1 cellular context compared by ENCODE assay signal in genomic region chrX:114058988-114059418, GRCh38.
TF ChIP-seq lines count a peak whose summit lies in the region.

No MANE protein-coding gene starts in this region.

TF ChIP-seq in K562, 482 proteins besides CTCF, POLR2A, EP300 and RAD21 (continued from another document and continues in another):
- TF ChIP-seq ZNF146 (CRISPR knock-in tag; IDR thresholded peaks at IDR 0.05; ENCODE audit: unreplicated experiment) (no peak), ZBTB34 (CRISPR knock-in tag; IDR thresholded peaks at IDR 0.05) (no peak), ZNF41 (CRISPR knock-in tag; conservative IDR thresholded peaks at IDR 0.05) (no peak), NELFE (IDR thresholded peaks at IDR 0.05; ENCODE audit: insufficient read depth, insufficient read length) (no peak), RBFOX2 (IDR thresholded peaks at IDR 0.05; ENCODE audit: low read depth, low read length) (no peak), KLF16 (IDR thresholded peaks at IDR 0.05) (peak; percentile 78; the same call in 1 of the 2 replicates), LCOR (CRISPR knock-in tag; IDR thresholded peaks at IDR 0.05) (0 out of 2 replicates have a peak, but pooled peaks have one; percentile 63), ZBTB26 (CRISPR knock-in tag; IDR thresholded peaks at IDR 0.05) (no peak), ID3 (CRISPR knock-in tag; IDR thresholded peaks at IDR 0.05) (no peak), ID3 (tag; IDR thresholded peaks at IDR 0.05) (no peak), ATF7 (IDR thresholded peaks at IDR 0.05) (peak; percentile 52; the same call in 1 of the 2 replicates), ZKSCAN1 (IDR thresholded peaks at IDR 0.05; ENCODE audit: low read depth, low read length) (no peak), TGIF2 (CRISPR knock-in tag; IDR thresholded peaks at IDR 0.05) (no peak), ESRRB (CRISPR knock-in tag; IDR thresholded peaks at IDR 0.05; ENCODE audit: borderline replicate concordance) (no peak), IRF2 (CRISPR knock-in tag; IDR thresholded peaks at IDR 0.05) (no peak), NKRF (IDR thresholded peaks at IDR 0.05; ENCODE audit: borderline replicate concordance) (no peak), PREB (CRISPR knock-in tag; IDR thresholded peaks at IDR 0.05) (no peak), HMGN3 (IDR thresholded peaks at IDR 0.05; ENCODE audit: borderline replicate concordance, extremely low read depth, insufficient read length, low read depth, low read length) (no peak), MTA2 (IDR thresholded peaks at IDR 0.05; ENCODE audit: low read depth) (peak; percentile 89), CBFA2T3 (IDR thresholded peaks at IDR 0.05) (peak; percentile 95), ZBED1 (IDR thresholded peaks at IDR 0.05) (no peak), CXXC5 (CRISPR knock-in tag; IDR thresholded peaks at IDR 0.05) (peak; percentile 93), CBX2 (IDR thresholded peaks at IDR 0.05; ENCODE audit: insufficient read depth, low read length, poor library complexity, severe bottlenecking) (no peak), SP2 (IDR thresholded peaks at IDR 0.05; ENCODE audit: extremely low read depth, low read depth, low read length, poor library complexity, severe bottlenecking) (no peak), SRF (CRISPR knock-in tag; IDR thresholded peaks at IDR 0.05) (peak in 1 of 2 experiments; percentile 75; a peak in 1 of 4 replicates), PHB2 (IDR thresholded peaks at IDR 0.05; ENCODE audit: low read depth) (0 out of 2 replicates have a peak, but pooled peaks have one; percentile 50), PML (IDR thresholded peaks at IDR 0.05; ENCODE audit: low read length) (peak; percentile 50; the same call in 1 of the 2 replicates), TCF7 (IDR thresholded peaks at IDR 0.05; ENCODE audit: borderline replicate concordance) (no peak), HLTF (IDR thresholded peaks at IDR 0.05) (no peak), TEAD1 (CRISPR knock-in tag; IDR thresholded peaks at IDR 0.05) (peak in 1 of 2 experiments; percentile 18; a peak in 1 of 4 replicates), PCBP2 (IDR thresholded peaks at IDR 0.05; ENCODE audit: low read depth, low read length, poor library complexity, severe bottlenecking) (no peak), CBX3 (IDR thresholded peaks at IDR 0.05; ENCODE audit: borderline replicate concordance in 1 of 2, low read length in 2 of 2) (no peak), BMI1 (IDR thresholded peaks at IDR 0.05; ENCODE audit: low read length) (no peak), RCOR1 (IDR thresholded peaks at IDR 0.05; ENCODE audit: borderline replicate concordance in 1 of 2, low read depth in 2 of 2, low read length in 2 of 2) (peak in 1 of 2 experiments; percentile 77; a peak in 3 of 4 replicates), ZNF592 (IDR thresholded peaks at IDR 0.05) (no peak), ZNF77 (CRISPR knock-in tag; IDR thresholded peaks at IDR 0.05) (no peak), ZSCAN29 (IDR thresholded peaks at IDR 0.05) (no peak), MAFF (IDR thresholded peaks at IDR 0.05; ENCODE audit: low read length) (no peak), L3MBTL2 (IDR thresholded peaks at IDR 0.05) (peak; percentile 35), SPI1 (IDR thresholded peaks at IDR 0.05; ENCODE audit: borderline replicate concordance, low read depth, low read length) (peak; percentile 76), SFPQ (IDR thresholded peaks at IDR 0.05; ENCODE audit: low read depth, low read length) (no peak), THRAP3 (IDR thresholded peaks at IDR 0.05; ENCODE audit: borderline replicate concordance) (no peak), HDAC3 (IDR thresholded peaks at IDR 0.05; ENCODE audit: borderline replicate concordance, partially characterized antibody) (peak; percentile 69), ETV6 (IDR thresholded peaks at IDR 0.05; ENCODE audit: borderline replicate concordance in 1 of 2, low read depth in 2 of 2, low read length in 1 of 2) (no peak), ETV6 (CRISPR knock-in tag; IDR thresholded peaks at IDR 0.05; ENCODE audit: borderline replicate concordance) (no peak), HMG20A (CRISPR knock-in tag; conservative IDR thresholded peaks at IDR 0.05) (no peak), ZNF609 (CRISPR knock-in tag; IDR thresholded peaks at IDR 0.05; ENCODE audit: borderline replicate concordance) (no peak)
